Comparison of ENCODE assay signal across 36 cellular contexts in genomic region chr2:62881162-62881795, GRCh38.
"Had no signal": no experiment of that assay in that cellular context is flagged by ENCODE, and none has a peak within 500 bp of the region (broad histone marks: within the 10 kb centered on the region; RNA-seq: fewer than 3 reads in every experiment).

No MANE protein-coding gene starts in this region.

- DNase-seq: activated B cell treated with CpG ODN at 0.5 μM for 24 hours; activated CD4-positive, alpha-beta memory T cell treated with anti-CD3 and anti-CD28 coated beads for 36 hours; activated CD4-positive, alpha-beta T cell treated with anti-CD3 and anti-CD28 coated beads for 4 hours; activated CD4-positive, alpha-beta T cell treated with anti-CD3 and anti-CD28 coated beads, Interleukin-2, amount 10 ng/mL, durations not matched to agents 24 days and 14 days; activated CD4-positive, alpha-beta T cell treated with anti-CD3 and anti-CD28 coated beads, Interleukin-2, amount 50 U/mL, for 1 hour; activated CD4-positive, alpha-beta T cell treated with anti-CD3 and anti-CD28 coated beads, Interleukin-2, amount 50 U/mL, for 4 hours; activated CD4-positive, CD25-positive, alpha-beta regulatory T cell treated with anti-CD3 and anti-CD28 coated beads, Interleukin-2, amount 50 U/mL, for 72 hours; activated CD8-positive, alpha-beta memory T cell treated with anti-CD3 and anti-CD28 coated beads, Interleukin-2, amount 50 U/mL, for 4 hours; activated CD8-positive, alpha-beta T cell treated with anti-CD3 and anti-CD28 coated beads for 36 hours; activated effector memory CD4-positive, alpha-beta T cell treated with anti-CD3 and anti-CD28 coated beads, Interleukin-2, amount 50 U/mL, for 16 hours; activated gamma-delta T cell treated with Interleukin-2 at 50 U/mL for 16 hours; activated naive CD4-positive, alpha-beta T cell; activated naive CD4-positive, alpha-beta T cell treated with anti-CD3 and anti-CD28 coated beads for 36 hours; activated naive CD4-positive, alpha-beta T cell treated with anti-CD3 and anti-CD28 coated beads, Interleukin-2, amount 50 U/mL, for 16 hours; activated naive CD8-positive, alpha-beta T cell treated with anti-CD3 and anti-CD28 coated beads for 36 hours; activated T-cell treated with anti-CD3 and anti-CD28 coated beads for 4 hours; activated T-cell treated with anti-CD3 and anti-CD28 coated beads, Interleukin-2, amount 50 U/mL, for 1 hour; activated T-cell treated with anti-CD3 and anti-CD28 coated beads, Interleukin-2, amount 50 U/mL, for 4 hours; activated T-cell treated with anti-CD3 and anti-CD28 coated beads, Interleukin-2, amount 50 U/mL, for 72 hours; adrenal gland; amniotic stem cell; aorta; body of pancreas; brain microvascular endothelial cell; caudate nucleus; cerebellar nuclear complex; T-helper 1 cell; T-helper 2 cell; T-helper 9 cell had no signal

- H3K4me3 ChIP-seq: adrenal gland, body of pancreas, breast epithelium, cardiac muscle cell had no signal

- H3K4me1 ChIP-seq: body of pancreas, breast epithelium had no signal

- ATAC-seq: activated CD8-positive, alpha-beta T cell treated with anti-CD3 and anti-CD28 coated beads for 36 hours; activated naive CD4-positive, alpha-beta T cell treated with anti-CD3 and anti-CD28 coated beads, Interleukin-2, amount 50 U/mL, for 72 hours; activated T-cell treated with anti-CD3 and anti-CD28 coated beads, Interleukin-2, amount 50 U/mL, for 4 hours; activated T-cell treated with anti-CD3 and anti-CD28 coated beads, Interleukin-2, amount 50 U/mL, for 72 hours; activated T-helper 17 cell treated with anti-CD3 and anti-CD28 coated beads, Interleukin-2, amount 50 U/mL, for 72 hours; body of pancreas had no signal

- H3K27me3 ChIP-seq: adrenal gland, body of pancreas, brain microvascular endothelial cell, breast epithelium, cardiac muscle cell had no signal

- FAIRE-seq: astrocyte, TTC549 had no signal

- H3K9me3 ChIP-seq: adrenal gland, body of pancreas, breast epithelium had no signal

- H3K27ac ChIP-seq: adrenal gland, body of pancreas, brain microvascular endothelial cell, breast epithelium, cardiac muscle cell, VCaP had no signal

- H3K36me3 ChIP-seq: brain microvascular endothelial cell, breast epithelium had no signal
